1 cellular context compared by ENCODE assay signal in genomic region chr19:51020988-51021651, GRCh38.
A peak's percentile ranks its signal among the peaks of the same experiment; 100 is the strongest.
TF ChIP-seq lines count a peak whose summit lies in the region.

No MANE protein-coding gene starts in this region.

TF ChIP-seq in GM12878, 131 proteins besides CTCF, POLR2A, EP300 and RAD21:
- TF ChIP-seq RUNX3 (IDR thresholded peaks at IDR 0.05; ENCODE audit: low read length) (peak; percentile 81), SMC3 (IDR thresholded peaks at IDR 0.05; ENCODE audit: borderline replicate concordance, low read length) (peak; percentile 27; the same call in 1 of the 2 replicates), MTA2 (IDR thresholded peaks at IDR 0.05; ENCODE audit: low read depth) (no peak)
TF ChIP-seq in GM12878: peak in this region for 2.
